Comparison of ENCODE assay signal across 22 cellular contexts in the genomic region with DNA sequence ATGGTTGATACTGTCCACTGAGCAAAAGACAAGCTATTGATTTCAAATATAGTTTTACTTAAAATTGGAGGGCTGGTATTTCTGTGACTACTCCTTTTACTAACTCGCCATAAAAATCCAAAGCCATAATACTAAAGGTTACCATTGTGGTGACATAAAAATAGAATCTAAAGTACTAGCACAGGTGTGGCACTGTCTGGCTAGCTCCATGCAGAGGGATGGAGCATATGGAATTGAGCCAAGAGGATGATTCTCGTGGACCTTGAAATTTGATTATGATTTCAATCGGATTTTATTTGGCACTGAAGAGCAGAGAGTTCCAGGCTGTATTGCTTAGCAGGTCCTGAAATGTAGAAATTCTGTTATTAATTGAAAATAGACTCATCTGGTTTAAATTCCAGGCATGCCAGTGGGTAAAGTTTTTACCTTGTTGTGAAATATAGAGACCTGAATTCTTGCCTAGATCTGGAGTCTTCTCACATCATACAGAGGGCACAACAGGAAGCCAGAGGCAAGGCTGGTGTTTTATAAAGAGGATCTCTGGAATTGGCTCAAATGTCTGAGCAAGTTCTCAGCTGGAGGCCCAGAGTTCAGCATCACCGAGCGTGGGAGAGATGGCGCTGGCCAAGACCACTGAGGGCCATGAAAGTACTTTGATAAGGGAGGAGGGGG. TPM values are rescaled to one million over a fixed set of nuclear protein-coding genes. Genes with fewer than 3 reads are reported as not detected.
DNase-seq lines count a peak whose midpoint lies in the region; ATAC-seq, FAIRE-seq and TF ChIP-seq lines count a peak whose summit lies in the region.
"Had no signal": no experiment of that assay in that cellular context is flagged by ENCODE, and none has a peak within 500 bp of the region (broad histone marks: within the 10 kb centered on the region; RNA-seq: fewer than 3 reads in every experiment).

No MANE protein-coding gene starts in this region.

- BruUV-seq in HepG2 (replicated peaks; lab: Mats Ljungman, UMichigan), result no TSS peak
- no TSS peak for BruUV-seq in MCF 10A (replicated peaks; lab: Mats Ljungman, UMichigan)

- no peak overlapping the region for H2AK5ac ChIP-seq in mesenchymal stem cell (ENCODE audit: low read length, severe bottlenecking)

- no peak overlapping the region for H3K18ac ChIP-seq in mesenchymal stem cell (ENCODE audit: low read depth in 1 of 2, low read length in 2 of 2)

- no peaks in the 10 kb centered on the region for H3K79me2 ChIP-seq in HepG2 (ENCODE audit: insufficient read depth, low read length)

- H3K36me3 ChIP-seq in right lobe of liver (no peaks in the 10 kb centered on the region), HepG2 (replicated peaks in 1 of 2; ENCODE audit: control insufficient read depth in 1 of 2, insufficient read depth in 2 of 2, low read length in 2 of 2) (no peaks in the 10 kb centered on the region), mesenchymal stem cell (ENCODE audit: control insufficient read depth in 1 of 2, insufficient read depth in 2 of 2, low read depth in 1 of 2, low read length in 2 of 2) (no peaks in the 10 kb centered on the region)
- H3K36me3 ChIP-seq: SJCRH30 had no signal

- FAIRE-seq in HepG2 (lab: Jason Lieb, UNC) (no peak), GM19239 (lab: Jason Lieb, UNC) (no peak)

- no peak overlapping the region for H2AFZ ChIP-seq in HepG2 (ENCODE audit: low read length)
- no peak overlapping the region for H2AFZ ChIP-seq in mesenchymal stem cell (ENCODE audit: low read depth, low read length)

- H4K20me1 ChIP-seq in HepG2 (ENCODE audit: insufficient read depth, low read length), result no peaks in the 10 kb centered on the region

- ATAC-seq in right lobe of liver, result peak; percentile 18 to 36 (median 30)
- ATAC-seq in HepG2, result no peak
- ATAC-seq in GM18873 (IDR thresholded peaks at IDR 0.05; ENCODE audit: low FRiP score, unreplicated experiment), result no peak
- no peak for ATAC-seq in GM21529 (IDR thresholded peaks at IDR 0.05; ENCODE audit: unreplicated experiment)
- ATAC-seq: activated CD4-positive, CD25-positive, alpha-beta regulatory T cell treated with anti-CD3 and anti-CD28 coated beads, Interleukin-2, amount 50 U/mL, for 24 hours; activated CD8-positive, alpha-beta memory T cell treated with anti-CD3 and anti-CD28 coated beads, Interleukin-2, amount 10 ng/mL, durations not matched to agents 7 days and 5 days; natural killer cell treated with Interleukin-12 subunit alpha and Interleukin-12 subunit beta and Interleukin-15 and Interleukin-18, amount 100 ng/mL, for 72 hours had no signal

- no peak overlapping the region for H3K27ac Mint-ChIP-seq in MCF 10A (ENCODE audit: low read depth, unreplicated experiment)
- H3K27ac Mint-ChIP-seq: activated CD8-positive, alpha-beta memory T cell treated with anti-CD3 and anti-CD28 coated beads, Interleukin-2, amount 10 ng/mL, durations not matched to agents 7 days and 5 days; natural killer cell treated with Interleukin-12 subunit alpha and Interleukin-12 subunit beta and Interleukin-15 and Interleukin-18, amount 100 ng/mL, for 72 hours; T-helper 2 cell treated with Interferon-gamma antibody and Interleukin-4, amounts not matched to agents 5 μg/mL and 100 μg/mL, for 36 hours had no signal

- WGBS in right lobe of liver (ENCODE audit: insufficient coverage, low coverage, low lambda C conversion rate, missing lambda C conversion rate), result 25% methylated on average over 6 of the region's 6 CpGs
- WGBS in HepG2 (ENCODE audit: low lambda C conversion rate), result 61% methylated on average over 6 of the region's 6 CpGs
- 91% methylated on average over 5 of the region's 6 CpGs for WGBS in mesenchymal stem cell

- no peak for TF ChIP-seq EP300 in HepG2 (IDR thresholded peaks at IDR 0.05; ENCODE audit: low read depth in 2 of 2, low read length in 2 of 2)
- TF ChIP-seq EP300 in HepG2 (CRISPR knock-in tag; IDR thresholded peaks at IDR 0.05; ENCODE audit: borderline replicate concordance), result no peak

- intact Hi-C loops in right lobe of liver (cut with DNase I), result no loop called here
- intact Hi-C loops in HepG2 (cut with micrococcal nuclease; ENCODE audit: unreplicated experiment), result no loop called here
- intact Hi-C loops in MCF 10A (cut with micrococcal nuclease), result no loop called here

- no peaks in the 10 kb centered on the region for H3K36me3 Mint-ChIP-seq in MCF 10A (ENCODE audit: insufficient read depth, unreplicated experiment)
- H3K36me3 Mint-ChIP-seq: activated CD8-positive, alpha-beta memory T cell treated with anti-CD3 and anti-CD28 coated beads, Interleukin-2, amount 10 ng/mL, durations not matched to agents 7 days and 5 days; natural killer cell treated with Interleukin-12 subunit alpha and Interleukin-12 subunit beta and Interleukin-15 and Interleukin-18, amount 100 ng/mL, for 72 hours had no signal

- H3K4me1 Mint-ChIP-seq in MCF 10A (ENCODE audit: insufficient read depth, unreplicated experiment), result peaks cover 42% of the 10 kb centered on the region

- H3K27me3 ChIP-seq in right lobe of liver, result no peaks in the 10 kb centered on the region
- H3K27me3 ChIP-seq in HepG2 (ENCODE audit: control insufficient read depth in 1 of 2, insufficient read depth in 2 of 2, low read length in 2 of 2), result peaks cover 3 to 22% of the 10 kb centered on the region in 2 experiments; a peak in 3 of 5 replicates
- peaks cover 4% of the 10 kb centered on the region in 2 experiments for H3K27me3 ChIP-seq in mesenchymal stem cell (ENCODE audit: control insufficient read depth in 1 of 2, insufficient read depth in 1 of 2, low read length in 2 of 2)

- POLR2A ChIA-PET in HepG2 (lab: Yijun Ruan, JAX) (no interaction called here), MCF 10A (lab: Yijun Ruan, JAX) (interaction anchor here (0.5 to 1.8 kb wide), 4 partner anchors 14 to 297 kb away, joined by 3 to 7 read pairs (median 3); no protein-coding TSS in a partner anchor)

- H3K4me2 ChIP-seq in HepG2 (ENCODE audit: low read depth, low read length) (no peak overlapping the region), mesenchymal stem cell (ENCODE audit: low read length, poor library complexity, severe bottlenecking) (no peak overlapping the region)

- H2BK12ac ChIP-seq in mesenchymal stem cell (ENCODE audit: low read length in 2 of 2), result no peak overlapping the region

- no peak for TF ChIP-seq POLR2A in right lobe of liver (IDR thresholded peaks at IDR 0.05)
- no peak for TF ChIP-seq POLR2A in HepG2 (IDR thresholded peaks at IDR 0.05; ENCODE audit: insufficient read depth in 1 of 2, low read depth in 2 of 2, low read length in 2 of 2)

- CTCF ChIA-PET in HepG2 (lab: Yijun Ruan, JAX; ENCODE audit: low intra/inter-chr PET ratio, low total read pairs) (no interaction called here), MCF 10A (lab: Yijun Ruan, JAX) (interaction anchor here (0.7 to 1.9 kb wide), 2 partner anchors 19 to 180 kb away, joined by 3 to 4 read pairs; no protein-coding TSS in a partner anchor)

- H3K27ac ChIP-seq in right lobe of liver, result peak overlapping the region in 1 of 3 donors; percentile 24
- H3K27ac ChIP-seq in HepG2 (ENCODE audit: extremely low read length, insufficient read depth, low read length), result no peak overlapping the region
- peak overlapping the region; percentile 46 for H3K27ac ChIP-seq in mesenchymal stem cell (ENCODE audit: low read length, poor library complexity, severe bottlenecking)
- H3K27ac ChIP-seq: SJCRH30 had no signal

- H3K14ac ChIP-seq in mesenchymal stem cell (ENCODE audit: low read length in 2 of 2), result no peak overlapping the region

- in situ Hi-C loops in HepG2 (cut with HindIII; ENCODE audit: extremely low pct_ligation_motif_present, low pct_unique_long_range_greater_than_20kb), result loop anchor here (25.0 kb wide), 1 partner anchor 399 kb away; the partner anchor contains the start of gene GPR22

- H2BK15ac ChIP-seq in mesenchymal stem cell (ENCODE audit: low read depth, poor library complexity, severe bottlenecking), result no peak overlapping the region

- H3K79me1 ChIP-seq in mesenchymal stem cell (replicated peaks; ENCODE audit: low read length, poor library complexity, severe bottlenecking), result no peaks in the 10 kb centered on the region

- H2BK120ac ChIP-seq in mesenchymal stem cell (ENCODE audit: low read depth, low read length), result no peak overlapping the region

- H3K9ac ChIP-seq in HepG2 (ENCODE audit: insufficient read depth, low read depth, low read length), result no peak overlapping the region
- H3K9ac ChIP-seq in mesenchymal stem cell (ENCODE audit: low read length), result no peak overlapping the region

- no peak overlapping the region for H3K4me3 Mint-ChIP-seq in MCF 10A (ENCODE audit: unreplicated experiment)
- H3K4me3 Mint-ChIP-seq: activated CD8-positive, alpha-beta memory T cell treated with anti-CD3 and anti-CD28 coated beads, Interleukin-2, amount 10 ng/mL, durations not matched to agents 7 days and 5 days; natural killer cell treated with Interleukin-12 subunit alpha and Interleukin-12 subunit beta and Interleukin-15 and Interleukin-18, amount 100 ng/mL, for 72 hours had no signal

- H3K4me1 ChIP-seq in right lobe of liver, result peaks cover 0 to 36% (median 9%) of the 10 kb centered on the region in 4 donors
- H3K4me1 ChIP-seq in HepG2 (ENCODE audit: insufficient read depth, low read length), result peaks cover 48% of the 10 kb centered on the region
- H3K4me1 ChIP-seq in mesenchymal stem cell (ENCODE audit: control insufficient read depth, insufficient read depth, low read depth, low read length), result peaks cover 2% of the 10 kb centered on the region

- no peak overlapping the region for H3K4me3 ChIP-seq in right lobe of liver
- no peak overlapping the region for H3K4me3 ChIP-seq in HepG2 (replicated peaks in 1 of 3; ENCODE audit: insufficient read depth in 1 of 3, low read depth in 2 of 3, low read length in 3 of 3)
- H3K4me3 ChIP-seq in mesenchymal stem cell (ENCODE audit: insufficient read depth in 1 of 2, low read depth in 1 of 2, low read length in 2 of 2), result no peak overlapping the region
- H3K4me3 ChIP-seq: lung, SJCRH30 had no signal

- no peak for TF ChIP-seq RAD21 in HepG2 (CRISPR knock-in tag; IDR thresholded peaks at IDR 0.05)

- no peak overlapping the region for H4K91ac ChIP-seq in mesenchymal stem cell (ENCODE audit: low read length)

- H4K8ac ChIP-seq in mesenchymal stem cell (ENCODE audit: low read length), result no peak overlapping the region

- TF ChIP-seq CTCF in right lobe of liver (IDR thresholded peaks at IDR 0.05) (no peak), HepG2 (CRISPR knock-in tag; IDR thresholded peaks at IDR 0.05) (no peak), MCF 10A (IDR thresholded peaks at IDR 0.05; ENCODE audit: unreplicated experiment) (no peak)

- H3K27me3 Mint-ChIP-seq in MCF 10A (ENCODE audit: insufficient read depth, unreplicated experiment), result no peaks in the 10 kb centered on the region
- H3K27me3 Mint-ChIP-seq: activated CD8-positive, alpha-beta memory T cell treated with anti-CD3 and anti-CD28 coated beads, Interleukin-2, amount 10 ng/mL, durations not matched to agents 7 days and 5 days; natural killer cell treated with Interleukin-12 subunit alpha and Interleukin-12 subunit beta and Interleukin-15 and Interleukin-18, amount 100 ng/mL, for 72 hours had no signal

- H2BK5ac ChIP-seq in mesenchymal stem cell (ENCODE audit: low read depth, low read length, poor library complexity, severe bottlenecking), result no peak overlapping the region

- DNase-seq in right lobe of liver (no peak), HepG2 (ENCODE audit: low spot score) (no peak), MCF 10A (ENCODE audit: unreplicated experiment) (peak; percentile 50), mesenchymal stem cell (no peak), GF-D8 (lab: John Stamatoyannopoulos, UW) (no peak), GM19239 (ENCODE audit: insufficient read length, low spot score) (no peak)
- DNase-seq: activated CD8-positive, alpha-beta memory T cell treated with anti-CD3 and anti-CD28 coated beads, Interleukin-2, amount 10 ng/mL, durations not matched to agents 7 days and 5 days; activated gamma-delta T cell; amygdala; NCI-H187 treated with DMSO at 0.1 percent for 48 hours; NCI-H510A; OCI-M1; SJCRH30; stimulated activated naive CD4-positive, alpha-beta T cell treated with Interleukin-2 at 50 U/mL for 16 hours had no signal

- no peak overlapping the region for H3K23ac ChIP-seq in mesenchymal stem cell (ENCODE audit: low read length in 2 of 2)

- H3K9me3 Mint-ChIP-seq in MCF 10A (ENCODE audit: unreplicated experiment), result no peaks in the 10 kb centered on the region
- H3K9me3 Mint-ChIP-seq: natural killer cell treated with Interleukin-12 subunit alpha and Interleukin-12 subunit beta and Interleukin-15 and Interleukin-18, amount 100 ng/mL, for 72 hours; T-helper 2 cell treated with Interferon-gamma antibody and Interleukin-4, amounts not matched to agents 5 μg/mL and 100 μg/mL, for 36 hours had no signal

- no peaks in the 10 kb centered on the region for H3K9me3 ChIP-seq in right lobe of liver
- H3K9me3 ChIP-seq in HepG2 (ENCODE audit: low read length), result no peaks in the 10 kb centered on the region
- H3K9me3 ChIP-seq in mesenchymal stem cell (ENCODE audit: control insufficient read depth, low read length), result no peaks in the 10 kb centered on the region
- H3K9me3 ChIP-seq: SJCRH30 had no signal

- no peak overlapping the region for H3K4ac ChIP-seq in mesenchymal stem cell (ENCODE audit: low read depth in 1 of 2, low read length in 2 of 2)

RNA-seq across cellular contexts. Expression of gene DLD, which starts 29.9 kb away (rescaled TPM):
- 10 to 100 TPM; 51.5 to 69.4 (median 61.0) TPM for total RNA-seq in right lobe of liver
- 95.2 and 128 TPM in 2 replicates for total RNA-seq in HepG2 (2016; rRNA removed; fragmentation: Illumina TruSeq; extraction: Trizol)
- 4.0 and 6.8 TPM in 2 replicates for total RNA-seq in HepG2 (2016; cell fraction: cytosol; rRNA removed; fragmentation: Illumina TruSeq; extraction: Trizol; ENCODE audit: low read depth)
- 89.3 and 126 TPM in 2 replicates for total RNA-seq in HepG2 (2016; cell fraction: insoluble cytoplasmic fraction; rRNA removed; fragmentation: Illumina TruSeq; extraction: Trizol)
- total RNA-seq in HepG2 (2016; cell fraction: membrane; rRNA removed; fragmentation: Illumina TruSeq; extraction: Trizol), result 14.2 and 16.2 TPM in 2 replicates
- 61.9 and 75.0 TPM in 2 replicates for total RNA-seq in HepG2 (2016; cell fraction: nucleus; rRNA removed; fragmentation: Illumina TruSeq; extraction: Trizol)
- 49.1 and 56.8 TPM in 2 replicates for polyA plus RNA-seq in HepG2 (2011; rRNA removed)
- polyA plus RNA-seq in HepG2 (2011; cell fraction: cytosol; rRNA removed), result 55.9 and 73.4 TPM in 2 replicates
- polyA plus RNA-seq in HepG2 (2011; cell fraction: nucleus; rRNA removed), result 25.3 and 27.2 TPM in 2 replicates
- 72.7 and 78.6 TPM in 2 replicates for polyA plus RNA-seq in HepG2 (2012)
- 5.4 and 5.8 TPM in 2 replicates for polyA plus RNA-seq in HepG2 (2016; cell fraction: cytosol; fragmentation: Illumina TruSeq; extraction: Trizol; ENCODE audit: low read depth)
- polyA plus RNA-seq in HepG2 (2016; cell fraction: insoluble cytoplasmic fraction; fragmentation: Illumina TruSeq; extraction: Trizol; ENCODE audit: low read depth), result 120 and 143 TPM in 2 replicates
- 9.0 and 13.3 TPM in 2 replicates for polyA plus RNA-seq in HepG2 (2016; cell fraction: membrane; fragmentation: Illumina TruSeq; extraction: Trizol; ENCODE audit: low read depth)
- 59.8 and 70.0 TPM in 2 replicates for polyA plus RNA-seq in HepG2 (2016; cell fraction: nucleus; fragmentation: Illumina TruSeq; extraction: Trizol; ENCODE audit: insufficient read depth, low read depth)
- 41.9 and 55.9 TPM in 2 replicates for polyA minus RNA-seq in HepG2 (2011; rRNA and poly(A)+ RNA removed; ENCODE audit: low replicate concordance)
- 27.3 and 39.1 TPM in 2 replicates for polyA minus RNA-seq in HepG2 (2011; cell fraction: cytosol; rRNA and poly(A)+ RNA removed)
- 49.2 and 53.0 TPM in 2 replicates for polyA minus RNA-seq in HepG2 (2011; cell fraction: nucleus; rRNA and poly(A)+ RNA removed)
- total RNA-seq in MCF 10A (2022), result 83.0 and 85.7 TPM in 2 replicates
- 90.9 TPM for polyA plus RNA-seq in mesenchymal stem cell (2013, experiment 1 of 2)
- polyA plus RNA-seq in mesenchymal stem cell (2013, experiment 2 of 2), result 91.1 TPM

RNA-seq across cellular contexts. Expression of gene SLC26A3, which starts 58.1 kb away (rescaled TPM):
- total RNA-seq in right lobe of liver, result 1 to 10 TPM in 2 of 6 experiments, under 1 TPM in 2, not detected in 2; 0.15 to 2.8 (median 1.5) TPM
- 0.08 and 0.11 TPM in 2 replicates for total RNA-seq in HepG2 (2016; rRNA removed; fragmentation: Illumina TruSeq; extraction: Trizol)
- total RNA-seq in HepG2 (2016; cell fraction: cytosol; rRNA removed; fragmentation: Illumina TruSeq; extraction: Trizol; ENCODE audit: low read depth), result not detected in 2 replicates
- total RNA-seq in HepG2 (2016; cell fraction: insoluble cytoplasmic fraction; rRNA removed; fragmentation: Illumina TruSeq; extraction: Trizol), result 0.06 and 0.11 TPM in 2 replicates
- 0.06 TPM in 1 of 2 replicates, not detected in the other for total RNA-seq in HepG2 (2016; cell fraction: membrane; rRNA removed; fragmentation: Illumina TruSeq; extraction: Trizol)
- 0.84 TPM in 1 of 2 replicates, not detected in the other for total RNA-seq in HepG2 (2016; cell fraction: nucleus; rRNA removed; fragmentation: Illumina TruSeq; extraction: Trizol)
- polyA plus RNA-seq in HepG2 (2011; rRNA removed), result 0.30 and 0.71 TPM in 2 replicates
- polyA plus RNA-seq in HepG2 (2011; cell fraction: cytosol; rRNA removed), result 0.20 and 0.68 TPM in 2 replicates
- 0.10 and 0.17 TPM in 2 replicates for polyA plus RNA-seq in HepG2 (2011; cell fraction: nucleus; rRNA removed)
- 3.2 and 10.9 TPM in 2 replicates for polyA plus RNA-seq in HepG2 (2012)
- polyA plus RNA-seq in HepG2 (2016; cell fraction: cytosol; fragmentation: Illumina TruSeq; extraction: Trizol; ENCODE audit: low read depth), result not detected in 2 replicates
- polyA plus RNA-seq in HepG2 (2016; cell fraction: insoluble cytoplasmic fraction; fragmentation: Illumina TruSeq; extraction: Trizol; ENCODE audit: low read depth), result not detected in 2 replicates
- not detected in 2 replicates for polyA plus RNA-seq in HepG2 (2016; cell fraction: membrane; fragmentation: Illumina TruSeq; extraction: Trizol; ENCODE audit: low read depth)
- 0.15 TPM in 1 of 2 replicates, not detected in the other for polyA plus RNA-seq in HepG2 (2016; cell fraction: nucleus; fragmentation: Illumina TruSeq; extraction: Trizol; ENCODE audit: insufficient read depth, low read depth)
- 0.26 TPM in 1 of 2 replicates, not detected in the other for polyA minus RNA-seq in HepG2 (2011; rRNA and poly(A)+ RNA removed; ENCODE audit: low replicate concordance)
- 0.30 TPM in 1 of 2 replicates, not detected in the other for polyA minus RNA-seq in HepG2 (2011; cell fraction: cytosol; rRNA and poly(A)+ RNA removed)
- polyA minus RNA-seq in HepG2 (2011; cell fraction: nucleus; rRNA and poly(A)+ RNA removed), result 0.26 and 0.62 TPM in 2 replicates
- not detected in 2 replicates for total RNA-seq in MCF 10A (2022)
- polyA plus RNA-seq in mesenchymal stem cell (2013, experiment 1 of 2), result not detected
- polyA plus RNA-seq in mesenchymal stem cell (2013, experiment 2 of 2), result not detected
- total RNA-seq: activated CD8-positive, alpha-beta memory T cell treated with anti-CD3 and anti-CD28 coated beads, Interleukin-2, amount 10 ng/mL, durations not matched to agents 7 days and 5 days; Daoy; natural killer cell treated with Interleukin-12 subunit alpha and Interleukin-12 subunit beta and Interleukin-15 and Interleukin-18, amount 100 ng/mL, for 72 hours; pulmonary artery endothelial cell; SJCRH30 had no signal

Comparison
In these comparisons a context has a peak if more than half of its experiments do, and no peak if none do; other contexts are left out.
1. ATAC-seq: peak in right lobe of liver (4 of 4); none in HepG2 (single experiment), GM18873 (single experiment) and GM21529 (single experiment).